ENCODE assay signal across 19 cellular contexts in genomic region chr6:158257425-158257759, GRCh38.
"Had no signal": no experiment of that assay in that cellular context is flagged by ENCODE, and none has a peak within 500 bp of the region (broad histone marks: within the 10 kb centered on the region; RNA-seq: fewer than 3 reads in every experiment).

No MANE protein-coding gene starts in this region.

- H3K27ac ChIP-seq: cardiac muscle cell, left lung, upper lobe of left lung had no signal

- H3K9me3 ChIP-seq: left lung, upper lobe of left lung had no signal

- H3K27me3 ChIP-seq: cardiac muscle cell, left lung, upper lobe of left lung had no signal

- ATAC-seq: activated CD8-positive, alpha-beta T cell treated with anti-CD3 and anti-CD28 coated beads, Interleukin-2, amount 10 ng/mL, durations not matched to agents 7 days and 5 days; activated naive CD4-positive, alpha-beta T cell treated with anti-CD3 and anti-CD28 coated beads, Interleukin-2, amount 50 U/mL, for 72 hours; activated T-cell treated with anti-CD3 and anti-CD28 coated beads, Interleukin-2, amount 50 U/mL, for 72 hours; esophagus mucosa; left lung; natural killer cell treated with Interleukin-12 subunit alpha and Interleukin-12 subunit beta and Interleukin-15 and Interleukin-18, amount 100 ng/mL, for 72 hours had no signal

- H3K9me3 Mint-ChIP-seq: activated B cell treated with CpG ODN at 0.5 μM for 24 hours; activated CD4-positive, alpha-beta T cell treated with anti-CD3 and anti-CD28 coated beads, Interleukin-2, amount 10 ng/mL, durations not matched to agents 24 days and 14 days; activated naive CD4-positive, alpha-beta T cell treated with anti-CD3 and anti-CD28 coated beads, Interleukin-2, amount 50 U/mL, for 72 hours; activated T-cell treated with anti-CD3 and anti-CD28 coated beads, Interleukin-2, amount 50 U/mL, for 72 hours; natural killer cell treated with Interleukin-12 subunit alpha and Interleukin-12 subunit beta and Interleukin-15 and Interleukin-18, amount 100 ng/mL, for 72 hours; stimulated activated naive CD8-positive, alpha-beta T cell treated with anti-CD3 and anti-CD28 coated beads, Interleukin-15, Interleukin-2, amounts not matched to agents 100 ng/mL and 50 ng/mL, for 24 hours; T-helper 2 cell treated with Interferon-gamma antibody and Interleukin-4, amounts not matched to agents 5 μg/mL and 100 μg/mL, for 36 hours had no signal

- DNase-seq: activated B cell treated with CpG ODN at 0.5 μM for 24 hours; activated CD4-positive, alpha-beta T cell treated with anti-CD3 and anti-CD28 coated beads, Interleukin-2, amount 10 ng/mL, durations not matched to agents 24 days and 14 days; activated CD8-positive, alpha-beta memory T cell treated with anti-CD3 and anti-CD28 coated beads, Interleukin-2, amount 50 U/mL, for 4 hours; activated CD8-positive, alpha-beta T cell treated with anti-CD3 and anti-CD28 coated beads, Interleukin-2, amount 10 ng/mL, durations not matched to agents 7 days and 5 days; activated gamma-delta T cell; activated T-cell treated with anti-CD3 and anti-CD28 coated beads, Interleukin-2, amount 50 U/mL, for 72 hours; hypothalamus; kidney; left lung; mesenchymal stem cell; retina; small intestine; upper lobe of left lung had no signal

- H3K27me3 Mint-ChIP-seq: activated B cell treated with CpG ODN at 0.5 μM for 24 hours; activated CD4-positive, alpha-beta T cell treated with anti-CD3 and anti-CD28 coated beads, Interleukin-2, amount 10 ng/mL, durations not matched to agents 24 days and 14 days; natural killer cell treated with Interleukin-12 subunit alpha and Interleukin-12 subunit beta and Interleukin-15 and Interleukin-18, amount 100 ng/mL, for 72 hours; stimulated activated naive CD8-positive, alpha-beta T cell treated with anti-CD3 and anti-CD28 coated beads, Interleukin-15, Interleukin-2, amounts not matched to agents 100 ng/mL and 50 ng/mL, for 24 hours had no signal

- H3K4me3 ChIP-seq: cardiac muscle cell, left lung, upper lobe of left lung had no signal

- H3K36me3 ChIP-seq: cardiac muscle cell, left lung, upper lobe of left lung had no signal

- H3K4me3 Mint-ChIP-seq: activated B cell treated with CpG ODN at 0.5 μM for 24 hours; activated CD4-positive, alpha-beta T cell treated with anti-CD3 and anti-CD28 coated beads, Interleukin-2, amount 10 ng/mL, durations not matched to agents 24 days and 14 days; activated CD8-positive, alpha-beta T cell treated with anti-CD3 and anti-CD28 coated beads, Interleukin-2, amount 10 ng/mL, durations not matched to agents 7 days and 5 days; activated T-cell treated with anti-CD3 and anti-CD28 coated beads, Interleukin-2, amount 50 U/mL, for 72 hours; natural killer cell treated with Interleukin-12 subunit alpha and Interleukin-12 subunit beta and Interleukin-15 and Interleukin-18, amount 100 ng/mL, for 72 hours; stimulated activated naive CD8-positive, alpha-beta T cell treated with anti-CD3 and anti-CD28 coated beads, Interleukin-15, Interleukin-2, amounts not matched to agents 100 ng/mL and 50 ng/mL, for 24 hours; T-helper 2 cell treated with Interferon-gamma antibody and Interleukin-4, amounts not matched to agents 5 μg/mL and 100 μg/mL, for 36 hours had no signal

- H3K27ac Mint-ChIP-seq: activated B cell treated with CpG ODN at 0.5 μM for 24 hours; activated CD4-positive, alpha-beta T cell treated with anti-CD3 and anti-CD28 coated beads, Interleukin-2, amount 10 ng/mL, durations not matched to agents 24 days and 14 days; activated CD8-positive, alpha-beta T cell treated with anti-CD3 and anti-CD28 coated beads, Interleukin-2, amount 10 ng/mL, durations not matched to agents 7 days and 5 days; activated naive CD4-positive, alpha-beta T cell treated with anti-CD3 and anti-CD28 coated beads, Interleukin-2, amount 50 U/mL, for 72 hours; activated T-cell treated with anti-CD3 and anti-CD28 coated beads, Interleukin-2, amount 50 U/mL, for 72 hours; stimulated activated naive CD8-positive, alpha-beta T cell treated with anti-CD3 and anti-CD28 coated beads, Interleukin-15, Interleukin-2, amounts not matched to agents 100 ng/mL and 50 ng/mL, for 24 hours; T-helper 2 cell treated with Interferon-gamma antibody and Interleukin-4, amounts not matched to agents 5 μg/mL and 100 μg/mL, for 36 hours had no signal
